13 cellular contexts compared by ENCODE assay signal in genomic region chr12:79055926-79056674, GRCh38.
DNase-seq lines count a peak whose midpoint lies in the region; TF ChIP-seq lines count a peak whose summit lies in the region.
"Had no signal": no experiment of that assay in that cellular context is flagged by ENCODE, and none has a peak within 500 bp of the region (broad histone marks: within the 10 kb centered on the region; RNA-seq: fewer than 3 reads in every experiment).

No MANE protein-coding gene starts in this region.

- H3K4me3 ChIP-seq in mammary epithelial cell (replicated peaks in 1 of 3; ENCODE audit: insufficient read depth in 1 of 3, low read depth in 2 of 3, low read length in 3 of 3) (no peak overlapping the region), smooth muscle cell (no peak overlapping the region)

- intact Hi-C loops in mammary epithelial cell (cut with micrococcal nuclease) = no loop called here

- H3K4me1 ChIP-seq in mammary epithelial cell (ENCODE audit: insufficient read depth, low read length) = peaks cover 24% of the 10 kb centered on the region
- H3K4me1 ChIP-seq in smooth muscle cell (ENCODE audit: low read depth) = peaks cover 7% of the 10 kb centered on the region

- 49% methylated on average over 3 of the region's 3 CpGs for WGBS in mammary epithelial cell (ENCODE audit: low coverage, missing lambda C conversion rate)
- WGBS in smooth muscle cell (ENCODE audit: low lambda C conversion rate) = 44% methylated on average over 3 of the region's 3 CpGs

- no peaks in the 10 kb centered on the region for H4K20me1 ChIP-seq in mammary epithelial cell (ENCODE audit: insufficient read depth, low read length)
- no peaks in the 10 kb centered on the region for H4K20me1 ChIP-seq in smooth muscle cell (ENCODE audit: low read depth)

- H3F3A ChIP-seq in smooth muscle cell (ENCODE audit: low read depth) = peaks cover 5% of the 10 kb centered on the region

- H2AFZ ChIP-seq in mammary epithelial cell (ENCODE audit: low read depth, low read length) = peak overlapping the region; percentile 17
- H2AFZ ChIP-seq in smooth muscle cell (ENCODE audit: low read depth) = peak overlapping the region; percentile 8

- H3K9ac ChIP-seq in mammary epithelial cell (ENCODE audit: insufficient read depth, low read length) (no peak overlapping the region), smooth muscle cell (ENCODE audit: low read depth) (no peak overlapping the region)

- TF ChIP-seq CTCF in mammary epithelial cell (conservative IDR thresholded peaks at IDR 0.05 in 1 of 2, IDR thresholded peaks at IDR 0.05 in 1 of 2; ENCODE audit: extremely low read depth in 1 of 2, insufficient read depth in 1 of 2, low read depth in 1 of 2, low read length in 2 of 2) (no peak), smooth muscle cell (IDR thresholded peaks at IDR 0.05; ENCODE audit: borderline replicate concordance, insufficient read depth, poor library complexity, severe bottlenecking) (no peak)

- H3K27me3 ChIP-seq in mammary epithelial cell (ENCODE audit: insufficient read depth, low read length) (no peaks in the 10 kb centered on the region), smooth muscle cell (ENCODE audit: low read depth) (no peaks in the 10 kb centered on the region)

- peak overlapping the region; percentile 53 for H3K4me2 ChIP-seq in mammary epithelial cell (ENCODE audit: insufficient read depth, low read depth, low read length)
- H3K4me2 ChIP-seq in smooth muscle cell = peak overlapping the region; percentile 36

- in situ Hi-C loops in mammary epithelial cell (cut with MboI; ENCODE audit: low sequenced_read_pairs in 2 of 2) = no loop called here

- DNase-seq in NCI-H1105 treated with DMSO at 0.1 percent for 48 hours (lab: John Stamatoyannopoulos, UW) = peak; percentile 38
- DNase-seq in NCI-H1105 (lab: John Stamatoyannopoulos, UW) = no peak
- peak; percentile 89 for DNase-seq in HT1080 (ENCODE audit: low read depth)
- peak; percentile 82 for DNase-seq in mammary epithelial cell
- DNase-seq in smooth muscle cell (lab: John Stamatoyannopoulos, UW; ENCODE audit: unreplicated experiment) = no peak
- DNase-seq in T-helper 1 cell = no peak
- no peak for DNase-seq in HuH-7 (ENCODE audit: low spot score)
- no peak for DNase-seq in NCI-H128 (lab: John Stamatoyannopoulos, UW; ENCODE audit: unreplicated experiment)
- DNase-seq: 8988T; NK-92 treated with Interleukin-12 subunit alpha and Interleukin-12 subunit beta, amount 100 ng/mL, for 24 hours; occipital lobe; stimulated activated CD4-positive, alpha-beta T cell treated with anti-CD3 and anti-CD28 coated beads, Interleukin-2, amount 100 ng/mL, for 24 hours; stimulated activated naive CD8-positive, alpha-beta T cell treated with anti-CD3 and anti-CD28 coated beads, Interleukin-15, amount 100 ng/mL, for 72 hours had no signal

- BruUV-seq in mammary epithelial cell (replicated peaks; lab: Mats Ljungman, UMichigan) = no TSS peak

- H3K9me3 ChIP-seq in mammary epithelial cell (replicated peaks; ENCODE audit: insufficient read depth, low read length) = no peaks in the 10 kb centered on the region
- no peaks in the 10 kb centered on the region for H3K9me3 ChIP-seq in smooth muscle cell (replicated peaks; ENCODE audit: low read depth)

- H3K36me3 ChIP-seq in mammary epithelial cell (ENCODE audit: insufficient read depth, low read length) (no peaks in the 10 kb centered on the region), smooth muscle cell (ENCODE audit: low read depth) (no peaks in the 10 kb centered on the region)

- H3K27ac ChIP-seq in mammary epithelial cell (ENCODE audit: insufficient read depth, low read depth, low read length) = no peak overlapping the region
- H3K27ac ChIP-seq in smooth muscle cell (ENCODE audit: low read depth) = peak overlapping the region; percentile 29

- dilution Hi-C loops in mammary epithelial cell (cut with HindIII; ENCODE audit: low sequenced_read_pairs) = no loop called here

- CTCF ChIA-PET in mammary epithelial cell (lab: Charles Lee; ENCODE audit: low non-redundant PET) = no interaction called here

- no peaks in the 10 kb centered on the region for H3K79me2 ChIP-seq in mammary epithelial cell (ENCODE audit: insufficient read depth, low read length)
- H3K79me2 ChIP-seq in smooth muscle cell (ENCODE audit: low read depth) = peaks cover 2% of the 10 kb centered on the region

Comparison
In these comparisons a context has a peak if more than half of its experiments do, and no peak if none do; other contexts are left out.
1. DNase-seq: peak in NCI-H1105 treated with DMSO at 0.1 percent for 48 hours (single experiment), HT1080 (single experiment) and mammary epithelial cell (single experiment); none in NCI-H1105 (single experiment), smooth muscle cell (single experiment), T-helper 1 cell (0 of 5), HuH-7 (single experiment) and NCI-H128 (single experiment).